In the genomic region with DNA sequence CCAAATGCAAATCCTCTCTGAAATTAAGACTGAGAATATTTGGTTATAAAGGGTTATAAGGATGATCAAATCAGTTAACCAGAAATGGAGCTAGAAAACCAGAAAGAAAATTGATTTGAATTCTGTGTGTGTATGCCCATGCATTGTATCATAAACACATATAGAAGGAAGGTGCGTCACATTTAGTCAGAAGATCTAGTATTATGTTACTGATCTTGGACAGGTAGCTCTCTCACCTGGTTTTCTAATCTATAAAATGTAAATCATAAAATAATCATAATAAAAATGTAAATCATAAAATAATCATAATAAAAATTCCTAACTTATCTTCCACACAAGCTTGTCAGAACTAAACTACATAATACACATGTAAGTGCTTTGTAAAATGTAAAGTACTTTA, we compare ENCODE assay signal across 9 cellular contexts.
"Had no signal": no experiment of that assay in that cellular context is flagged by ENCODE, and none has a peak within 500 bp of the region (broad histone marks: within the 10 kb centered on the region; RNA-seq: fewer than 3 reads in every experiment).

No MANE protein-coding gene starts in this region.

- H3K4me3 ChIP-seq: GM23338, K562 had no signal

- DNase-seq: H9, HCEC 1CT, IMR-90, KG1 had no signal

- ATAC-seq: GM23338, K562 had no signal

- FAIRE-seq: H1, H54, HTR-8/SVneo, K562 had no signal
